Comparison of ENCODE assay signal across 19 cellular contexts in the genomic region with DNA sequence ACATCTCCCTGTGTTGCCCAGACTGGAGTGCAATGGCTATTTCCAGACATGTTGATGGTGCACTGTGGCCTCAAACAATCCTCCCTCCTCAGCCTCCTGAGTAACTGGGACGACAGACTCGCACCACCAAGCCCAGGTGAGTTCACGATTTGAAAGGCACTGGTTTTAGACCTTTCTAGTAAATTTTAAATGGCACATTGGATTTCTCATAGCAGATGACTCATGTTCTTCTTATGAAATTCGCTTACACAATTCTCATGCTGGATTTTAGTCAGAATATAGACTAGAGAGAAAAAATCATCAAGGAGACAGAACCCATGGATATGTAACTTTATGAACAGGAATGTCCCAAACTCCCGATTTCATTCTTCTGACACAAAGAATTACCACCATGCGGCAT. TPM values are rescaled to one million over a fixed set of nuclear protein-coding genes. Genes with fewer than 3 reads are reported as not detected.
A peak's percentile ranks its signal among the peaks of the same experiment; 100 is the strongest.
DNase-seq lines count a peak whose midpoint lies in the region; TF ChIP-seq lines count a peak whose summit lies in the region.
"Had no signal": no experiment of that assay in that cellular context is flagged by ENCODE, and none has a peak within 500 bp of the region (broad histone marks: within the 10 kb centered on the region; RNA-seq: fewer than 3 reads in every experiment).

No MANE protein-coding gene starts in this region.

- H3K36me3 ChIP-seq in fibroblast of lung (ENCODE audit: control insufficient read depth, insufficient read depth, low read length): no peaks in the 10 kb centered on the region
- H3K36me3 ChIP-seq in skeletal muscle satellite cell (ENCODE audit: insufficient read depth, low read length): no peaks in the 10 kb centered on the region
- H3K36me3 ChIP-seq: sigmoid colon, SJSA1, tibial artery had no signal

- H3K4me1 Mint-ChIP-seq in T-helper 2 cell treated with Interferon-gamma antibody and Interleukin-4, amounts not matched to agents 5 μg/mL and 100 μg/mL, for 36 hours (ENCODE audit: low read depth): peaks cover 2% of the 10 kb centered on the region
- H3K4me1 Mint-ChIP-seq: activated naive CD8-positive, alpha-beta T cell treated with anti-CD3 and anti-CD28 coated beads, Interleukin-2, amount 10 ng/mL, durations not matched to agents 7 days and 5 days; CD8-positive, alpha-beta memory T cell had no signal

- H3K27me3 ChIP-seq in fibroblast of lung (ENCODE audit: control insufficient read depth, insufficient read depth, low read length): no peaks in the 10 kb centered on the region
- no peaks in the 10 kb centered on the region for H3K27me3 ChIP-seq in skeletal muscle satellite cell (ENCODE audit: control insufficient read depth, insufficient read depth, low read length)
- H3K27me3 ChIP-seq: hepatocyte, sigmoid colon, SJSA1, tibial artery had no signal

- no peak overlapping the region for H3K27ac Mint-ChIP-seq in T-helper 2 cell treated with Interferon-gamma antibody and Interleukin-4, amounts not matched to agents 5 μg/mL and 100 μg/mL, for 36 hours
- H3K27ac Mint-ChIP-seq: activated naive CD8-positive, alpha-beta T cell treated with anti-CD3 and anti-CD28 coated beads, Interleukin-2, amount 10 ng/mL, durations not matched to agents 7 days and 5 days had no signal

- H3K4me3 ChIP-seq in fibroblast of lung (replicated peaks in 1 of 4; ENCODE audit: control extremely low read depth in 1 of 4, insufficient read depth in 1 of 4, low read depth in 3 of 4, low read length in 4 of 4) (no peak overlapping the region), skeletal muscle satellite cell (ENCODE audit: low read length) (no peak overlapping the region)
- H3K4me3 ChIP-seq: hepatocyte, sigmoid colon, SJSA1, tibial artery had no signal

- H3K9me3 Mint-ChIP-seq in T-helper 2 cell treated with Interferon-gamma antibody and Interleukin-4, amounts not matched to agents 5 μg/mL and 100 μg/mL, for 36 hours: no peaks in the 10 kb centered on the region
- H3K9me3 Mint-ChIP-seq: activated naive CD8-positive, alpha-beta T cell treated with anti-CD3 and anti-CD28 coated beads, Interleukin-2, amount 10 ng/mL, durations not matched to agents 7 days and 5 days; activated T-cell treated with anti-CD3 and anti-CD28 coated beads, Interleukin-2, amount 50 U/mL, for 4 hours; CD8-positive, alpha-beta memory T cell had no signal

- no peak for TF ChIP-seq CTCF in fibroblast of lung (conservative IDR thresholded peaks at IDR 0.05 in 1 of 2, IDR thresholded peaks at IDR 0.05 in 1 of 2; ENCODE audit: low read depth in 1 of 2, low read length in 2 of 2)

- peak overlapping the region; percentile 32 for H3K4me2 ChIP-seq in fibroblast of lung (ENCODE audit: extremely low read depth, insufficient read depth, low read length)
- H3K4me2 ChIP-seq in skeletal muscle satellite cell (ENCODE audit: low read length): peak overlapping the region; percentile 20
- H3K4me2 ChIP-seq: hepatocyte had no signal

- no peaks in the 10 kb centered on the region for H3K36me3 Mint-ChIP-seq in T-helper 2 cell treated with Interferon-gamma antibody and Interleukin-4, amounts not matched to agents 5 μg/mL and 100 μg/mL, for 36 hours (ENCODE audit: low read depth)
- H3K36me3 Mint-ChIP-seq: activated naive CD8-positive, alpha-beta T cell treated with anti-CD3 and anti-CD28 coated beads, Interleukin-2, amount 10 ng/mL, durations not matched to agents 7 days and 5 days; CD8-positive, alpha-beta memory T cell had no signal

- H3K4me1 ChIP-seq in fibroblast of lung (ENCODE audit: control insufficient read depth, extremely low read depth, insufficient read depth, low read length): peaks cover 8% of the 10 kb centered on the region
- H3K4me1 ChIP-seq in skeletal muscle satellite cell (ENCODE audit: control insufficient read depth, insufficient read depth, low read length): peaks cover 35% of the 10 kb centered on the region

- no peaks in the 10 kb centered on the region for H3K79me2 ChIP-seq in fibroblast of lung (ENCODE audit: control insufficient read depth, insufficient read depth, low read length)
- H3K79me2 ChIP-seq: hepatocyte had no signal

- H4K20me1 ChIP-seq in fibroblast of lung (ENCODE audit: control insufficient read depth, extremely low read depth, insufficient read depth, low read length): no peaks in the 10 kb centered on the region

- no peak overlapping the region for H3K27ac ChIP-seq in fibroblast of lung (ENCODE audit: insufficient read depth, low read length)
- H3K27ac ChIP-seq: epithelial cell of prostate, hepatocyte, sigmoid colon, SJSA1, tibial artery had no signal

- no peaks in the 10 kb centered on the region for H3K9me3 ChIP-seq in fibroblast of lung (ENCODE audit: control insufficient read depth, insufficient read depth, low read depth, low read length)
- no peaks in the 10 kb centered on the region for H3K9me3 ChIP-seq in skeletal muscle satellite cell (replicated peaks; ENCODE audit: low read length)
- H3K9me3 ChIP-seq: sigmoid colon, SJSA1, tibial artery had no signal

- H3K27me3 Mint-ChIP-seq in T-helper 2 cell treated with Interferon-gamma antibody and Interleukin-4, amounts not matched to agents 5 μg/mL and 100 μg/mL, for 36 hours (ENCODE audit: low read depth): peaks cover 9% of the 10 kb centered on the region

- DNase-seq in GM03348 (ENCODE audit: low spot score) (peak; percentile 42), RKO (ENCODE audit: low spot score) (peak; percentile 7), fibroblast of lung (ENCODE audit: low read depth in 2 of 2) (peak; percentile 42 to 66), cortex of kidney (lab: John Stamatoyannopoulos, UW) (no peak)
- DNase-seq in activated CD8-positive, alpha-beta memory T cell treated with anti-CD3 and anti-CD28 coated beads, Interleukin-2, amount 50 U/mL, for 48 hours: no peak
- no peak for DNase-seq in T-helper 2 cell treated with Interferon-gamma antibody and Interleukin-4, amounts not matched to agents 5 μg/mL and 100 μg/mL, for 36 hours (ENCODE audit: low spot score)
- DNase-seq: activated naive CD8-positive, alpha-beta T cell treated with anti-CD3 and anti-CD28 coated beads, Interleukin-2, amount 10 ng/mL, durations not matched to agents 7 days and 5 days; activated T-cell treated with anti-CD3 and anti-CD28 coated beads, Interleukin-2, amount 50 U/mL, for 4 hours; CD8-positive, alpha-beta memory T cell; NCI-H1092; occipital lobe; sigmoid colon; stimulated activated CD4-positive, alpha-beta T cell treated with anti-CD3 and anti-CD28 coated beads, Interleukin-2, amount 100 ng/mL, for 48 hours; T1000; tibial artery had no signal

- no peak overlapping the region for H2AFZ ChIP-seq in fibroblast of lung (ENCODE audit: low read length)
- H2AFZ ChIP-seq: hepatocyte had no signal

- no peak overlapping the region for H3K4me3 Mint-ChIP-seq in T-helper 2 cell treated with Interferon-gamma antibody and Interleukin-4, amounts not matched to agents 5 μg/mL and 100 μg/mL, for 36 hours
- H3K4me3 Mint-ChIP-seq: activated naive CD8-positive, alpha-beta T cell treated with anti-CD3 and anti-CD28 coated beads, Interleukin-2, amount 10 ng/mL, durations not matched to agents 7 days and 5 days; activated T-cell treated with anti-CD3 and anti-CD28 coated beads, Interleukin-2, amount 50 U/mL, for 4 hours; CD8-positive, alpha-beta memory T cell had no signal

- H3K9ac ChIP-seq in fibroblast of lung (ENCODE audit: insufficient read depth, low read length): no peak overlapping the region
- no peak overlapping the region for H3K9ac ChIP-seq in skeletal muscle satellite cell (ENCODE audit: low read depth, low read length)

RNA-seq across cellular contexts. Expression of gene PXDC1, which starts 18.1 kb away (rescaled TPM):
- 33.1 and 52.7 TPM in 2 replicates for total RNA-seq in fibroblast of lung
- 18.9 and 30.3 TPM in 2 replicates for polyA plus RNA-seq in fibroblast of lung
- 38.0 and 59.4 TPM in 2 replicates for polyA plus RNA-seq in fibroblast of lung (2012)
- 20.0 and 28.7 TPM in 2 replicates for polyA minus RNA-seq in fibroblast of lung (ENCODE audit: low replicate concordance)
- 31.2 and 33.6 TPM in 2 replicates for total RNA-seq in skeletal muscle satellite cell (2012; rRNA removed)
- polyA plus RNA-seq: CD8-positive, alpha-beta memory T cell had no signal

Comparison
In these comparisons a context has a peak if more than half of its experiments do, and no peak if none do; other contexts are left out.
1. DNase-seq: peak in GM03348 (single experiment), RKO (single experiment) and fibroblast of lung (2 of 2); none in activated CD8-positive, alpha-beta memory T cell treated with anti-CD3 and anti-CD28 coated beads, Interleukin-2, amount 50 U/mL, for 48 hours (single experiment), T-helper 2 cell treated with Interferon-gamma antibody and Interleukin-4, amounts not matched to agents 5 μg/mL and 100 μg/mL, for 36 hours (single experiment) and cortex of kidney (single experiment).